In the genomic region with DNA sequence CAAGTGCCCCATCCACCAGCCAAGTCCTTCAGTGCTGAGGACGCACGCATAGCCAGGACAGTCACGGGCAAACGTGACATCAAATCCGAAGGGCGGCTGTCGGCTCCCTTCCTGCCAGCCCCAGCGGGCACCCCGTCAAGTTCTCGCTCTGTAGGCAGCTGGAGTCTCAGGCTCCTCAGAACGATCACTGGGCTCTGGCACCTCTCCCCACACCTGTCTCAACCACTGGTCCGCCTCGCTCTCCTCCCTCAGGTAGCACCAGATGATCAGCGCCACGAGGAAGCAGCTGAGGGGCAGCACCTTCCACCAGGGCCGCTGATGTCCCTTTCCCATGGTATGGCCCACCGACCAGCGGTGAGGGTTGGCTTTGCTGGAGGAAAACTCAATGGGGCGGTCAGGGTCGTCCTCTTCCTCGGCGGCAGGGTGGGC, we compare ENCODE assay signal across 8 cellular contexts. TPM values are rescaled to one million over a fixed set of nuclear protein-coding genes. Genes with fewer than 3 reads are reported as not detected.
DNase-seq lines count a peak whose midpoint lies in the region; ATAC-seq and TF ChIP-seq lines count a peak whose summit lies in the region.

No MANE protein-coding gene starts in this region.

- no peak overlapping the region for H3K27ac ChIP-seq in mesendoderm (ENCODE audit: low read depth, low read length)

- H3K4me3 Mint-ChIP-seq in activated CD4-positive, alpha-beta T cell treated with anti-CD3 and anti-CD28 coated beads for 36 hours = peak overlapping the region; percentile 84

- H3K4me3 ChIP-seq in astrocyte of the spinal cord (ENCODE audit: low read depth, low read length) (peak overlapping the region; percentile 94), mesendoderm (ENCODE audit: low read length) (peak overlapping the region; percentile 92)

- POLR2A ChIA-PET in activated CD4-positive, alpha-beta T cell treated with anti-CD3 and anti-CD28 coated beads for 36 hours (lab: Charles Lee) = interaction anchor here (0.7 to 1.2 kb wide), 9 partner anchors 15 to 741 kb away, joined by 3 to 8 read pairs (median 4); a partner anchor contains a TSS

- no peak overlapping the region for H3K23ac ChIP-seq in mesendoderm (ENCODE audit: low read length)

- ATAC-seq in activated CD4-positive, alpha-beta T cell treated with anti-CD3 and anti-CD28 coated beads for 36 hours = no peak
- peak; percentile 16 for ATAC-seq in HG03432 (IDR thresholded peaks at IDR 0.05; ENCODE audit: unreplicated experiment)

- CTCF ChIA-PET in activated CD4-positive, alpha-beta T cell treated with anti-CD3 and anti-CD28 coated beads for 36 hours (lab: Charles Lee) = interaction anchor here (1.0 to 1.5 kb wide), 4 partner anchors 40 to 362 kb away, joined by 4 to 5 read pairs (median 5); a partner anchor contains a TSS

- H3K79me2 ChIP-seq in mesendoderm (ENCODE audit: control insufficient read depth, insufficient read depth, low read length) = peaks cover 12% of the 10 kb centered on the region

- peaks cover 7% of the 10 kb centered on the region for H3K36me3 Mint-ChIP-seq in activated CD4-positive, alpha-beta T cell treated with anti-CD3 and anti-CD28 coated beads for 36 hours (ENCODE audit: low read depth)

- H3K4me2 ChIP-seq in mesendoderm (ENCODE audit: low read length) = peak overlapping the region; percentile 100

- peak overlapping the region; percentile 32 for H2AK5ac ChIP-seq in mesendoderm (ENCODE audit: low read length)

- H3K4me1 Mint-ChIP-seq in activated CD4-positive, alpha-beta T cell treated with anti-CD3 and anti-CD28 coated beads for 36 hours = peaks cover 25% of the 10 kb centered on the region

- no peak overlapping the region for H2BK120ac ChIP-seq in mesendoderm (ENCODE audit: low read depth, low read length)

- peak overlapping the region; percentile 97 for H3K56ac ChIP-seq in mesendoderm (ENCODE audit: low read length)

- no peak overlapping the region for H3K18ac ChIP-seq in mesendoderm (ENCODE audit: low read length)

- no peaks in the 10 kb centered on the region for H3K27me3 ChIP-seq in mesendoderm (ENCODE audit: insufficient read depth, low read length, poor library complexity)

- DNase-seq in activated CD4-positive, alpha-beta T cell treated with anti-CD3 and anti-CD28 coated beads for 36 hours = peak; percentile 32
- DNase-seq in activated CD4-positive, alpha-beta T cell treated with anti-CD3 and anti-CD28 coated beads for 1 hour = no peak
- no peak for DNase-seq in astrocyte of the spinal cord (ENCODE audit: low read depth, low spot score)
- no peak for DNase-seq in mesendoderm
- DNase-seq in putamen (ENCODE audit: low spot score) = no peak
- DNase-seq in GM19240 (ENCODE audit: insufficient read length, low spot score) = no peak
- no peak for DNase-seq in NCI-H526 treated with DMSO at 0.1 percent for 48 hours (lab: John Stamatoyannopoulos, UW)

- H3K9me3 Mint-ChIP-seq in activated CD4-positive, alpha-beta T cell treated with anti-CD3 and anti-CD28 coated beads for 36 hours (ENCODE audit: low read depth) = no peaks in the 10 kb centered on the region

- in situ Hi-C loops in astrocyte of the spinal cord (cut with HindIII; ENCODE audit: low sequenced_read_pairs) = no loop called here

- no CpG with 5 or more reads among the region's 22 CpGs for WGBS in mesendoderm (ENCODE audit: extremely low coverage, insufficient coverage, low lambda C conversion rate)

- intact Hi-C loops in activated CD4-positive, alpha-beta T cell treated with anti-CD3 and anti-CD28 coated beads for 36 hours (cut with DNase I, micrococcal nuclease) = loop anchor here (1.0 to 5.0 kb wide), 21 partner anchors 41 to 1263 kb away; a partner anchor contains a TSS

- H3K9ac ChIP-seq in mesendoderm (ENCODE audit: low read length) = peak overlapping the region; percentile 91

- H2BK15ac ChIP-seq in mesendoderm (replicated peaks; ENCODE audit: low read depth) = no peak overlapping the region

- H2BK5ac ChIP-seq in mesendoderm (ENCODE audit: low read length) = no peak overlapping the region

- H4K5ac ChIP-seq in mesendoderm (ENCODE audit: low read length) = no peak overlapping the region

- H3K79me1 ChIP-seq in mesendoderm (ENCODE audit: low read length) = peaks cover 10% of the 10 kb centered on the region

- TF ChIP-seq CTCF in astrocyte of the spinal cord (IDR thresholded peaks at IDR 0.05; ENCODE audit: low read depth, low read length) = no peak

- peak overlapping the region; percentile 74 for H3K4ac ChIP-seq in mesendoderm (ENCODE audit: low read depth, low read length)

- no peak overlapping the region for H4K8ac ChIP-seq in mesendoderm (ENCODE audit: low read depth, low read length)

- peak overlapping the region; percentile 70 for H3K27ac Mint-ChIP-seq in activated CD4-positive, alpha-beta T cell treated with anti-CD3 and anti-CD28 coated beads for 36 hours

- H3K36me3 ChIP-seq in mesendoderm (ENCODE audit: control insufficient read depth, insufficient read depth, low read length) = no peaks in the 10 kb centered on the region

- peaks cover 2% of the 10 kb centered on the region for H3K4me1 ChIP-seq in mesendoderm (ENCODE audit: control insufficient read depth, low read depth, low read length)

- H3K27me3 Mint-ChIP-seq in activated CD4-positive, alpha-beta T cell treated with anti-CD3 and anti-CD28 coated beads for 36 hours = no peaks in the 10 kb centered on the region

RNA-seq across cellular contexts. Expression of a gene that starts 0.4 kb away (rescaled TPM):
- 10 to 100 TPM; 11.9 to 15.5 TPM for total RNA-seq in activated CD4-positive, alpha-beta T cell treated with anti-CD3 and anti-CD28 coated beads for 36 hours
- polyA plus RNA-seq in mesendoderm (2013, experiment 1 of 2) = 20.1 TPM
- polyA plus RNA-seq in mesendoderm (2013, experiment 2 of 2) = 19.2 TPM

RNA-seq across cellular contexts. Expression of a gene that starts 5.6 kb away (rescaled TPM):
- 10 to 100 TPM; 31.3 to 32.8 TPM for total RNA-seq in activated CD4-positive, alpha-beta T cell treated with anti-CD3 and anti-CD28 coated beads for 36 hours
- 13.5 TPM for polyA plus RNA-seq in mesendoderm (2013, experiment 1 of 2)
- polyA plus RNA-seq in mesendoderm (2013, experiment 2 of 2) = 12.8 TPM

RNA-seq across cellular contexts. Expression of a gene that starts 10.8 kb away (rescaled TPM):
- not detected for total RNA-seq in activated CD4-positive, alpha-beta T cell treated with anti-CD3 and anti-CD28 coated beads for 36 hours
- polyA plus RNA-seq in mesendoderm (2013, experiment 1 of 2) = not detected
- polyA plus RNA-seq in mesendoderm (2013, experiment 2 of 2) = not detected

RNA-seq across cellular contexts. Expression of a gene that starts 24.2 kb away (rescaled TPM):
- 1 to 10 TPM in 1 of 2 experiments, under 1 TPM in 1; 0.70 to 1.6 TPM for total RNA-seq in activated CD4-positive, alpha-beta T cell treated with anti-CD3 and anti-CD28 coated beads for 36 hours
- polyA plus RNA-seq in mesendoderm (2013, experiment 1 of 2) = 0.08 TPM
- polyA plus RNA-seq in mesendoderm (2013, experiment 2 of 2) = 0.35 TPM

RNA-seq across cellular contexts. Expression of a gene that starts 54.7 kb away (rescaled TPM):
- total RNA-seq in activated CD4-positive, alpha-beta T cell treated with anti-CD3 and anti-CD28 coated beads for 36 hours = 10 to 100 TPM; 29.9 to 33.7 TPM
- polyA plus RNA-seq in mesendoderm (2013, experiment 1 of 2) = 26.8 TPM
- polyA plus RNA-seq in mesendoderm (2013, experiment 2 of 2) = 28.0 TPM
